8 cellular contexts compared by ENCODE assay signal in genomic region chr9:35656841-35657326, GRCh38. TPM values are rescaled to one million over a fixed set of nuclear protein-coding genes. Genes with fewer than 3 reads are reported as not detected.
DNase-seq lines count a peak whose midpoint lies in the region; ATAC-seq and TF ChIP-seq lines count a peak whose summit lies in the region.

No MANE protein-coding gene starts in this region.

- no peaks in the 10 kb centered on the region for H3K27me3 ChIP-seq in cardiac muscle cell
- H3K27me3 ChIP-seq in mammary epithelial cell (ENCODE audit: insufficient read depth, low read length), result no peaks in the 10 kb centered on the region
- H3K27me3 ChIP-seq in vagina, result no peaks in the 10 kb centered on the region

- ATAC-seq in left cardiac atrium, result no peak
- no peak for ATAC-seq in GM19467 (IDR thresholded peaks at IDR 0.05; ENCODE audit: unreplicated experiment)

- H3K36me3 ChIP-seq in cardiac muscle cell (no peaks in the 10 kb centered on the region), mammary epithelial cell (ENCODE audit: insufficient read depth, low read length) (peaks cover 12% of the 10 kb centered on the region), vagina (peaks cover 0 to 11% of the 10 kb centered on the region in 2 donors)

- peak overlapping the region; percentile 51 for H3K9ac ChIP-seq in mammary epithelial cell (ENCODE audit: insufficient read depth, low read length)

- peaks cover 3% of the 10 kb centered on the region for H3K36me3 Mint-ChIP-seq in mesothelial cell of epicardium

- peak overlapping the region; percentile 99 for H3K27ac ChIP-seq in cardiac muscle cell
- H3K27ac ChIP-seq in mammary epithelial cell (ENCODE audit: insufficient read depth, low read depth, low read length), result peak overlapping the region; percentile 100
- H3K27ac ChIP-seq in vagina, result peak overlapping the region; percentile 96

- peaks cover 20% of the 10 kb centered on the region for H3K79me2 ChIP-seq in mammary epithelial cell (ENCODE audit: insufficient read depth, low read length)

- dilution Hi-C loops in mammary epithelial cell (cut with HindIII; ENCODE audit: low sequenced_read_pairs), result no loop called here

- H3K9me3 Mint-ChIP-seq in mesothelial cell of epicardium, result no peaks in the 10 kb centered on the region

- peak overlapping the region; percentile 93 for H2AFZ ChIP-seq in mammary epithelial cell (ENCODE audit: low read depth, low read length)

- H3K4me3 ChIP-seq in cardiac muscle cell (peak overlapping the region; percentile 23), mammary epithelial cell (replicated peaks in 1 of 3; ENCODE audit: insufficient read depth in 1 of 3, low read depth in 2 of 3, low read length in 3 of 3) (peak overlapping the region; percentile 21 to 43 (median 31)), vagina (peak overlapping the region; percentile 47 to 97)

- DNase-seq in cardiac muscle cell (ENCODE audit: low read depth in 1 of 2, low spot score in 1 of 2), result no peak
- no peak for DNase-seq in left cardiac atrium
- DNase-seq in mammary epithelial cell, result no peak
- no peak for DNase-seq in mesothelial cell of epicardium (ENCODE audit: low spot score in 2 of 2, unreplicated experiment in 2 of 2)
- DNase-seq in vagina (ENCODE audit: extremely low spot score in 2 of 2), result no peak
- no peak for DNase-seq in cerebellum (ENCODE audit: low spot score)
- DNase-seq in mesenteric fat pad (ENCODE audit: low spot score), result no peak

- CTCF ChIA-PET in mammary epithelial cell (lab: Charles Lee; ENCODE audit: low non-redundant PET), result interaction anchor here (0.7 kb wide), 1 partner anchor 32 kb away, joined by 7 read pairs; no protein-coding TSS in a partner anchor

- intact Hi-C loops in left cardiac atrium (cut with DNase I), result no loop called here
- intact Hi-C loops in mammary epithelial cell (cut with micrococcal nuclease), result loop anchor here (1.0 kb wide), 3 partner anchors 11 to 72 kb away; no protein-coding TSS in a partner anchor
- intact Hi-C loops in vagina (cut with DNase I), result loop anchor here (5.0 to 10.0 kb wide), 2 partner anchors 35 to 158 kb away; partner anchors contain the start of genes HINT2 and SPAG8

- BruUV-seq in mammary epithelial cell (replicated peaks; lab: Mats Ljungman, UMichigan), result no TSS peak

- in situ Hi-C loops in mammary epithelial cell (cut with MboI; ENCODE audit: low sequenced_read_pairs in 2 of 2), result loop anchor here in 1 of 2 donors (5.0 kb wide), 1 partner anchor 70 kb away; no protein-coding TSS in a partner anchor

- H3K27me3 Mint-ChIP-seq in mesothelial cell of epicardium (ENCODE audit: low read depth), result peaks cover 3% of the 10 kb centered on the region

- no peak for TF ChIP-seq POLR2A in vagina (IDR thresholded peaks at IDR 0.05)

- H3K4me1 ChIP-seq in cardiac muscle cell (ENCODE audit: low read depth), result peaks cover 21% of the 10 kb centered on the region
- H3K4me1 ChIP-seq in mammary epithelial cell (ENCODE audit: insufficient read depth, low read length), result peaks cover 26% of the 10 kb centered on the region
- H3K4me1 ChIP-seq in vagina, result peaks cover 18% of the 10 kb centered on the region

- peak overlapping the region; percentile 76 for H3K4me3 Mint-ChIP-seq in mesothelial cell of epicardium

- H3K27ac Mint-ChIP-seq in mesothelial cell of epicardium, result peak overlapping the region; percentile 100

- TF ChIP-seq CTCF in cardiac muscle cell (IDR thresholded peaks at IDR 0.05; ENCODE audit: low read depth, low read length) (no peak), mammary epithelial cell (conservative IDR thresholded peaks at IDR 0.05 in 1 of 2, IDR thresholded peaks at IDR 0.05 in 1 of 2; ENCODE audit: extremely low read depth in 1 of 2, insufficient read depth in 1 of 2, low read depth in 1 of 2, low read length in 2 of 2) (no peak), mesothelial cell of epicardium (IDR thresholded peaks at IDR 0.05; ENCODE audit: unreplicated experiment) (no peak), vagina (IDR thresholded peaks at IDR 0.05) (no peak)

- 14% methylated on average over 13 of the region's 14 CpGs for WGBS in mammary epithelial cell (ENCODE audit: low coverage, missing lambda C conversion rate)

- H4K20me1 ChIP-seq in mammary epithelial cell (ENCODE audit: insufficient read depth, low read length), result no peaks in the 10 kb centered on the region

- no peaks in the 10 kb centered on the region for H3K9me3 ChIP-seq in cardiac muscle cell (ENCODE audit: low read depth)
- no peaks in the 10 kb centered on the region for H3K9me3 ChIP-seq in mammary epithelial cell (replicated peaks; ENCODE audit: insufficient read depth, low read length)
- no peaks in the 10 kb centered on the region for H3K9me3 ChIP-seq in vagina

- peak overlapping the region; percentile 82 for H3K4me2 ChIP-seq in mammary epithelial cell (ENCODE audit: insufficient read depth, low read depth, low read length)

- peaks cover 26% of the 10 kb centered on the region for H3K4me1 Mint-ChIP-seq in mesothelial cell of epicardium

RNA-seq across cellular contexts. Expression of gene RMRP, which starts 0.9 kb away (rescaled TPM):
- 6,299 and 17,487 TPM in 2 replicates for total RNA-seq in cardiac muscle cell
- not detected in 2 replicates for polyA plus RNA-seq in cardiac muscle cell
- total RNA-seq in left cardiac atrium, result over 10,000 TPM; 14,118 to 22,490 TPM
- total RNA-seq in mammary epithelial cell, result over 10,000 TPM; 16,267 to 114,057 TPM
- polyA plus RNA-seq in mammary epithelial cell, result 37.3 TPM
- polyA minus RNA-seq in mammary epithelial cell, result 5,045 TPM
- total RNA-seq in mesothelial cell of epicardium, result 20,234 to 21,305 TPM (median 21,148 TPM) in 3 replicates
- total RNA-seq in vagina, result 8,462 TPM
- total RNA-seq in cerebellum, result 172,488 TPM
- 19,106 TPM for total RNA-seq in mesenteric fat pad

RNA-seq across cellular contexts. Expression of gene CCDC107, which starts 1.2 kb away (rescaled TPM):
- total RNA-seq in cardiac muscle cell, result 26.5 and 29.3 TPM in 2 replicates
- polyA plus RNA-seq in cardiac muscle cell, result 68.5 and 75.1 TPM in 2 replicates
- 10 to 100 TPM; 52.3 to 70.9 TPM for total RNA-seq in left cardiac atrium
- 10 to 100 TPM; 16.3 TPM for total RNA-seq in mammary epithelial cell
- 13.4 TPM for polyA plus RNA-seq in mammary epithelial cell
- 2.9 TPM for polyA minus RNA-seq in mammary epithelial cell
- total RNA-seq in mesothelial cell of epicardium, result 16.7 to 17.8 TPM (median 17.0 TPM) in 3 replicates
- 17.2 TPM for total RNA-seq in vagina
- total RNA-seq in cerebellum, result 8.9 TPM
- 103 TPM for total RNA-seq in mesenteric fat pad

RNA-seq across cellular contexts. Expression of gene SIT1, which starts 6.2 kb away (rescaled TPM):
- not detected in 2 replicates for total RNA-seq in cardiac muscle cell
- 0.21 and 0.46 TPM in 2 replicates for polyA plus RNA-seq in cardiac muscle cell
- 1 to 10 TPM in 1 of 2 donors, under 1 TPM in 1; 0.86 to 1.6 TPM for total RNA-seq in left cardiac atrium
- total RNA-seq in mammary epithelial cell, result not detected
- not detected for polyA plus RNA-seq in mammary epithelial cell
- not detected for polyA minus RNA-seq in mammary epithelial cell
- not detected in 3 replicates for total RNA-seq in mesothelial cell of epicardium
- 2.5 TPM for total RNA-seq in vagina
- not detected for total RNA-seq in cerebellum
- 1.3 TPM for total RNA-seq in mesenteric fat pad

RNA-seq across cellular contexts. Expression of gene ARHGEF39, which starts 8.1 kb away (rescaled TPM):
- total RNA-seq in cardiac muscle cell (1.5 and 12.6 TPM in 2 replicates), left cardiac atrium (under 1 TPM; 0.18 to 0.84 TPM), mammary epithelial cell (1 to 10 TPM in 1 of 2 donors, under 1 TPM in 1; 0.33 to 5.7 TPM), mesothelial cell of epicardium (6.3 to 8.0 TPM (median 6.5 TPM) in 3 replicates), vagina (1.2 TPM), cerebellum (1.3 TPM), mesenteric fat pad (0.58 TPM)
- polyA plus RNA-seq in cardiac muscle cell (5.6 and 36.9 TPM in 2 replicates), mammary epithelial cell (9.5 TPM)
- 7.8 TPM for polyA minus RNA-seq in mammary epithelial cell

RNA-seq across cellular contexts. Expression of gene CA9, which starts 16.8 kb away (rescaled TPM):
- total RNA-seq in cardiac muscle cell (2.4 and 3.1 TPM in 2 replicates), left cardiac atrium (1 to 10 TPM; 1.6 to 2.8 TPM), mammary epithelial cell (10 to 100 TPM in 1 of 2 donors, under 1 TPM in 1; 0.50 to 18.4 TPM), mesothelial cell of epicardium (1.1 to 2.3 TPM (median 1.7 TPM) in 3 replicates), vagina (0.98 TPM), cerebellum (not detected), mesenteric fat pad (not detected)
- polyA plus RNA-seq in cardiac muscle cell (2.6 and 4.9 TPM in 2 replicates), mammary epithelial cell (37.7 TPM)
- polyA minus RNA-seq in mammary epithelial cell, result 42.9 TPM

Comparison
In these comparisons a context has a peak if more than half of its experiments do, and no peak if none do; other contexts are left out.
1. intact Hi-C loops: an anchor here in mammary epithelial cell (1.0 kb wide) and vagina (5.0 to 10.0 kb wide); none called in left cardiac atrium.